8 cellular contexts compared by ENCODE assay signal in the genomic region with DNA sequence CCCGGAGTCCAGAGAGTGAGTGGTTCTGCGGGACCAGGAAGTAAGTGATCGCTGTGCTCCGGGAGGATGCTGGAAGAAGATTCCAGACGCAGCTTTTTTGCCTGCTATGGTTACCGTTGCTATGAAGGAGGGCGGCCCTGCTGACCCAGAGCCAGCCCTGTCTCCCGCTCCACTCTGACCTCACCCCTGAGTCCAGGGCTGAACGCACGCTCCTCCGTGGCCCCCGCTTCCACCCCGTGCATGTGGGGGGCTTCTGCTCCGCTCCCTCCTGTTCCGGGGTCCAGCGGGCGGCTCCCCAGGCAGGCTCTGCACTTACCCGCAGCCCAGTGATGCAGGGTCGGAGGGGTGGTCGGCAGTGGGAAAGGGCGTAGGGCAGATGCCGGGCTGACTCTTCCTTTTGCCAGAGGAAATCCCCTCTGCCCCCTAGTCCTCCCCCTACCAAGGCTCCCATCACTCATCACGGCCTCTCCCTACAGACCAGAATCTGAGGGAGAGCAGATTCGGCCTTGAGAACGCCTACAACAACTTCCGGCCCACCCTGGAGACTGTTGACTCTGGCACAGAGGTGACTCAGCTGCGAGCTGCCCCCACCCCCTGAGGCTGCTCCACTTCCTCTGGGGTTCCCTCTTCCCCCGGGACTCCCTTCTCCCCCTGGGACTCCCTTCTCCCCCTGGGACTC. TPM values are rescaled to one million over a fixed set of nuclear protein-coding genes. Genes with fewer than 3 reads are reported as not detected.
A peak's percentile ranks its signal among the peaks of the same experiment; 100 is the strongest.
DNase-seq lines count a peak whose midpoint lies in the region; ATAC-seq, FAIRE-seq and TF ChIP-seq lines count a peak whose summit lies in the region.

No MANE protein-coding gene starts in this region.

- peaks cover 4% of the 10 kb centered on the region for H3K4me1 Mint-ChIP-seq in endothelial cell (ENCODE audit: unreplicated experiment)

- peak; percentile 83 for ATAC-seq in HG02852 (IDR thresholded peaks at IDR 0.05; ENCODE audit: unreplicated experiment)
- ATAC-seq in GM18519 (IDR thresholded peaks at IDR 0.05; ENCODE audit: low FRiP score, unreplicated experiment): no peak

- no peaks in the 10 kb centered on the region for H3K9me3 ChIP-seq in mucosa of rectum (ENCODE audit: control insufficient read depth in 2 of 2, low read length in 2 of 2)

- H3K9ac ChIP-seq in mucosa of rectum (ENCODE audit: low read depth in 1 of 2, low read length in 2 of 2): peak overlapping the region; percentile 60 to 65

- H3K36me3 ChIP-seq in mucosa of rectum (ENCODE audit: control insufficient read depth in 2 of 2, insufficient read depth in 2 of 2, low read length in 2 of 2): peaks cover 21 to 50% of the 10 kb centered on the region in 2 donors

- H3K4me1 ChIP-seq in mucosa of rectum (ENCODE audit: control insufficient read depth in 2 of 2, insufficient read depth in 2 of 2, low read length in 2 of 2): peaks cover 4 to 11% of the 10 kb centered on the region in 2 donors

- no peaks in the 10 kb centered on the region for H3K27me3 ChIP-seq in mucosa of rectum (ENCODE audit: control insufficient read depth in 2 of 2, insufficient read depth in 2 of 2, low read length in 2 of 2)

- peak overlapping the region; percentile 89 for H3K27ac Mint-ChIP-seq in endothelial cell (ENCODE audit: unreplicated experiment)

- H3K27ac ChIP-seq in mucosa of rectum (ENCODE audit: low read depth in 2 of 2, low read length in 2 of 2): peak overlapping the region; percentile 80

- peaks cover 7% of the 10 kb centered on the region for H3K27me3 Mint-ChIP-seq in endothelial cell (ENCODE audit: unreplicated experiment)

- peak; percentile 95 for FAIRE-seq in GM18507 (lab: Jason Lieb, UNC)

- peak overlapping the region; percentile 56 to 72 for H3K4me3 ChIP-seq in mucosa of rectum (ENCODE audit: low read length in 2 of 2)

- no peak for TF ChIP-seq CTCF in endothelial cell (IDR thresholded peaks at IDR 0.05; ENCODE audit: unreplicated experiment)

- H3K9me3 Mint-ChIP-seq in endothelial cell (ENCODE audit: unreplicated experiment): no peaks in the 10 kb centered on the region

- DNase-seq in GM18507 (ENCODE audit: extremely low spot score, insufficient read length, low read depth): peak; percentile 69
- peak; percentile 62 for DNase-seq in NCI-H2227 (lab: John Stamatoyannopoulos, UW; ENCODE audit: unreplicated experiment)
- DNase-seq in activated CD8-positive, alpha-beta memory T cell treated with anti-CD3 and anti-CD28 coated beads for 24 hours: peak; percentile 82
- DNase-seq in endothelial cell (ENCODE audit: low spot score): peak; percentile 71
- peak; percentile 39 to 50 for DNase-seq in stimulated activated CD8-positive, alpha-beta memory T cell treated with anti-CD3 and anti-CD28 coated beads, Interleukin-7, amount 100 ng/mL, for 1 hour (ENCODE audit: low read depth in 2 of 2)

- peaks cover 3% of the 10 kb centered on the region for H3K36me3 Mint-ChIP-seq in endothelial cell (ENCODE audit: low read depth, unreplicated experiment)

- H3K4me3 Mint-ChIP-seq in endothelial cell (ENCODE audit: unreplicated experiment): peak overlapping the region; percentile 73

RNA-seq across cellular contexts. Expression of gene MUC17, which starts 2.6 kb away (rescaled TPM):
- total RNA-seq in endothelial cell (ENCODE audit: unreplicated experiment): not detected

RNA-seq across cellular contexts. Expression of gene MUC12, which starts 47.9 kb away (rescaled TPM):
- 1.3 TPM for total RNA-seq in endothelial cell (ENCODE audit: unreplicated experiment)
